Comparison of ENCODE assay signal across 9 cellular contexts in the genomic region with DNA sequence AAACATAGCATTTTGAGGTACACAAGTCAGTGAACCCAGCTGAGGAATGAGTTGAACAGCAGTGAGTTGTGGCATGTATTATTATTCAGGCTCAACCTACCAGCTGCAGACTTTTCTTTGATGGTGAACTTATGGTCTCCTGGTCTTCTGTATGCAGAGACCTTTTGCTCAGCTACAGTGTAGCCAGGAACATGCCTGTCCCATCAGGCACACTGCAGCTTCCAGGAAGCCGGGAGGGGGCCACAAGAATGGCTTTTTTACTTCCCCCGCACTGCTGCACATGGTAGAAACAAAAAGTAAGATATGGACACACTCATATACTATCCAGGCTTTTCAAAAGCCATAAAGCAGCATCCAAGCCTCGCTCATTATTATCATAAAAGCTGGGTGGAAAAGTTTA.
A peak's percentile ranks its signal among the peaks of the same experiment; 100 is the strongest.
DNase-seq lines count a peak whose midpoint lies in the region; FAIRE-seq and TF ChIP-seq lines count a peak whose summit lies in the region.
"Had no signal": no experiment of that assay in that cellular context is flagged by ENCODE, and none has a peak within 500 bp of the region (broad histone marks: within the 10 kb centered on the region; RNA-seq: fewer than 3 reads in every experiment).

No MANE protein-coding gene starts in this region.

- H3K36me3 ChIP-seq in astrocyte (ENCODE audit: insufficient read depth, low read length) (no peaks in the 10 kb centered on the region), muscle layer of colon (ENCODE audit: insufficient read depth, low read length) (no peaks in the 10 kb centered on the region)

- peak overlapping the region; percentile 65 for H3K4me2 ChIP-seq in astrocyte (ENCODE audit: low read length)

- no peaks in the 10 kb centered on the region for H3K36me3 Mint-ChIP-seq in activated naive CD4-positive, alpha-beta T cell treated with anti-CD3 and anti-CD28 coated beads, Interleukin-2, amount 10 ng/mL, durations not matched to agents 7 days and 5 days
- H3K36me3 Mint-ChIP-seq in astrocyte (ENCODE audit: low read depth, unreplicated experiment) = no peaks in the 10 kb centered on the region
- no peaks in the 10 kb centered on the region for H3K36me3 Mint-ChIP-seq in type B pancreatic cell

- peaks cover 43% of the 10 kb centered on the region for H3K4me1 ChIP-seq in astrocyte (ENCODE audit: insufficient read depth, low read length)
- peaks cover 75% of the 10 kb centered on the region for H3K4me1 ChIP-seq in muscle layer of colon (ENCODE audit: insufficient read depth, low read length)

- CTCF ChIA-PET in activated naive CD4-positive, alpha-beta T cell treated with anti-CD3 and anti-CD28 coated beads, Interleukin-2, amount 10 ng/mL, durations not matched to agents 7 days and 5 days (lab: Charles Lee) = interaction anchor here (0.9 to 1.2 kb wide), 2 partner anchors 9 to 160 kb away, joined by 3 read pairs; no protein-coding TSS in a partner anchor

- no peaks in the 10 kb centered on the region for H3K9me3 Mint-ChIP-seq in activated naive CD4-positive, alpha-beta T cell treated with anti-CD3 and anti-CD28 coated beads, Interleukin-2, amount 10 ng/mL, durations not matched to agents 7 days and 5 days
- H3K9me3 Mint-ChIP-seq in astrocyte (ENCODE audit: unreplicated experiment) (no peaks in the 10 kb centered on the region), type B pancreatic cell (no peaks in the 10 kb centered on the region)
- H3K9me3 Mint-ChIP-seq: effector memory CD8-positive, alpha-beta T cell had no signal

- no peaks in the 10 kb centered on the region for H4K20me1 ChIP-seq in astrocyte (ENCODE audit: insufficient read depth, low read length)

- H2AFZ ChIP-seq in astrocyte (ENCODE audit: low read depth, low read length) = no peak overlapping the region

- H3K27ac Mint-ChIP-seq in activated naive CD4-positive, alpha-beta T cell treated with anti-CD3 and anti-CD28 coated beads, Interleukin-2, amount 10 ng/mL, durations not matched to agents 7 days and 5 days = peak overlapping the region; percentile 91
- peak overlapping the region; percentile 98 for H3K27ac Mint-ChIP-seq in astrocyte (ENCODE audit: unreplicated experiment)
- peak overlapping the region; percentile 79 for H3K27ac Mint-ChIP-seq in type B pancreatic cell

- H3K27ac ChIP-seq in astrocyte (ENCODE audit: low read depth, low read length) (peak overlapping the region; percentile 73), muscle layer of colon (ENCODE audit: low read depth, low read length) (peak overlapping the region; percentile 85)

- TF ChIP-seq CTCF in astrocyte (IDR thresholded peaks at IDR 0.05; ENCODE audit: insufficient read depth, low read depth, low read length) (no peak), type B pancreatic cell (conservative IDR thresholded peaks at IDR 0.05) (no peak)

- peaks cover 43% of the 10 kb centered on the region for H3K4me1 Mint-ChIP-seq in activated naive CD4-positive, alpha-beta T cell treated with anti-CD3 and anti-CD28 coated beads, Interleukin-2, amount 10 ng/mL, durations not matched to agents 7 days and 5 days
- peaks cover 58% of the 10 kb centered on the region for H3K4me1 Mint-ChIP-seq in astrocyte (ENCODE audit: low read depth, unreplicated experiment)
- H3K4me1 Mint-ChIP-seq in type B pancreatic cell (ENCODE audit: unreplicated experiment) = peaks cover 44% of the 10 kb centered on the region

- H3K4me3 Mint-ChIP-seq in activated naive CD4-positive, alpha-beta T cell treated with anti-CD3 and anti-CD28 coated beads, Interleukin-2, amount 10 ng/mL, durations not matched to agents 7 days and 5 days = peak overlapping the region; percentile 68
- H3K4me3 Mint-ChIP-seq in astrocyte (ENCODE audit: unreplicated experiment) (peak overlapping the region; percentile 67), type B pancreatic cell (no peak overlapping the region)
- H3K4me3 Mint-ChIP-seq: effector memory CD8-positive, alpha-beta T cell had no signal

- H3K79me2 ChIP-seq in astrocyte (ENCODE audit: insufficient read depth, low read length) = no peaks in the 10 kb centered on the region

- H3K4me3 ChIP-seq in astrocyte (ENCODE audit: insufficient read depth, low read depth, low read length) = no peak overlapping the region
- H3K4me3 ChIP-seq in muscle layer of colon (ENCODE audit: low read depth in 1 of 2, low read length in 2 of 2) = peak overlapping the region in 1 of 2 donors; percentile 22

- H3K9me3 ChIP-seq in astrocyte (ENCODE audit: insufficient read depth, low read depth, low read length) = no peaks in the 10 kb centered on the region
- H3K9me3 ChIP-seq in muscle layer of colon (ENCODE audit: low read length) = no peaks in the 10 kb centered on the region

- FAIRE-seq in astrocyte (lab: Jason Lieb, UNC) = no peak

- no peak for DNase-seq in activated naive CD4-positive, alpha-beta T cell treated with anti-CD3 and anti-CD28 coated beads, Interleukin-2, amount 10 ng/mL, durations not matched to agents 7 days and 5 days
- DNase-seq in activated naive CD4-positive, alpha-beta T cell treated with Interleukin-2 at 50 U/mL for 16 hours = no peak
- DNase-seq in astrocyte (ENCODE audit: low read depth) = no peak
- no peak for DNase-seq in type B pancreatic cell (ENCODE audit: extremely low spot score, unreplicated experiment)
- no peak for DNase-seq in stimulated activated naive CD4-positive, alpha-beta T cell treated with Interleukin-2 at 50 U/mL for 16 hours (lab: John Stamatoyannopoulos, UW)
- DNase-seq in activated effector memory CD4-positive, alpha-beta T cell treated with anti-CD3 and anti-CD28 coated beads, Interleukin-2, amount 50 U/mL, for 16 hours = no peak
- DNase-seq in SIG-M5 treated with dmso at 0.1 percent for 504 hours (lab: John Stamatoyannopoulos, UW; ENCODE audit: unreplicated experiment) = no peak
- DNase-seq: effector memory CD8-positive, alpha-beta T cell had no signal

- H3K27me3 ChIP-seq in astrocyte (ENCODE audit: insufficient read depth, low read length) (no peaks in the 10 kb centered on the region), muscle layer of colon (ENCODE audit: control insufficient read depth in 1 of 2, insufficient read depth in 2 of 2, low read length in 2 of 2) (no peaks in the 10 kb centered on the region)

- H3K27me3 Mint-ChIP-seq in activated naive CD4-positive, alpha-beta T cell treated with anti-CD3 and anti-CD28 coated beads, Interleukin-2, amount 10 ng/mL, durations not matched to agents 7 days and 5 days = peaks cover 7% of the 10 kb centered on the region
- H3K27me3 Mint-ChIP-seq in astrocyte (ENCODE audit: low read depth, unreplicated experiment) = no peaks in the 10 kb centered on the region
- no peaks in the 10 kb centered on the region for H3K27me3 Mint-ChIP-seq in type B pancreatic cell

- peak overlapping the region; percentile 52 for H3K9ac ChIP-seq in astrocyte (ENCODE audit: low read length)
- no peak overlapping the region for H3K9ac ChIP-seq in muscle layer of colon (ENCODE audit: low read length)
